ENCODE assay signal across 8 cellular contexts in genomic region chr1:210328746-210329488, GRCh38. TPM values are rescaled to one million over a fixed set of nuclear protein-coding genes. Genes with fewer than 3 reads are reported as not detected.
DNase-seq lines count a peak whose midpoint lies in the region; ATAC-seq and TF ChIP-seq lines count a peak whose summit lies in the region.

HHAT (plus strand) TSS chr1:210328902; CDS start chr1:210348976, 20,074 bp downstream.

- peak within 1 kb of the TSS; percentile 95 for H3K4me2 ChIP-seq in OCI-LY1 (ENCODE audit: low read length)

- no peaks in the 10 kb centered on the region for H4K20me1 ChIP-seq in OCI-LY1 (ENCODE audit: insufficient read depth, low read length)

- peaks cover under 1 to 35% (median 10%) of the 10 kb centered on the region in 5 donors for H3K27me3 Mint-ChIP-seq in naive thymus-derived CD4-positive, alpha-beta T cell
- peaks cover 14% of the 10 kb centered on the region for H3K27me3 Mint-ChIP-seq in stimulated activated naive CD8-positive, alpha-beta T cell treated with anti-CD3 and anti-CD28 coated beads, Interleukin-15, amount 100 ng/mL, for 72 hours

- peak within 1 kb of the TSS; percentile 91; the same call in 1 of the 2 replicates for H2AFZ ChIP-seq in OCI-LY1 (ENCODE audit: low read length)

- H3K9me3 Mint-ChIP-seq in naive thymus-derived CD4-positive, alpha-beta T cell = peaks cover 0 to 15% (median 6%) of the 10 kb centered on the region in 11 donors
- H3K9me3 Mint-ChIP-seq in stimulated activated naive CD8-positive, alpha-beta T cell treated with anti-CD3 and anti-CD28 coated beads, Interleukin-15, amount 100 ng/mL, for 72 hours = peaks cover 0 to 8% of the 10 kb centered on the region in 2 donors

- no peaks in the 10 kb centered on the region for H3K9me3 ChIP-seq in OCI-LY1 (ENCODE audit: low read length)
- no peaks in the 10 kb centered on the region for H3K9me3 ChIP-seq in naive thymus-derived CD4-positive, alpha-beta T cell (ENCODE audit: control insufficient read depth in 2 of 3, low read length in 3 of 3)

- peak within 1 kb of the TSS; percentile 68 for H3K4me3 ChIP-seq in OCI-LY1 (ENCODE audit: low read depth, low read length, poor library complexity, severe bottlenecking)
- peak within 1 kb of the TSS; percentile 73 for H3K4me3 ChIP-seq in fibroblast of mammary gland (ENCODE audit: control insufficient read depth, low read depth, low read length)
- peak within 1 kb of the TSS; percentile 66 for H3K4me3 ChIP-seq in naive thymus-derived CD4-positive, alpha-beta T cell (ENCODE audit: low read length)

- H3K4me1 Mint-ChIP-seq in naive thymus-derived CD4-positive, alpha-beta T cell = peaks cover 13 to 31% (median 21%) of the 10 kb centered on the region in 7 donors
- peaks cover 41% of the 10 kb centered on the region for H3K4me1 Mint-ChIP-seq in stimulated activated naive CD8-positive, alpha-beta T cell treated with anti-CD3 and anti-CD28 coated beads, Interleukin-15, amount 100 ng/mL, for 72 hours

- H3K27ac Mint-ChIP-seq in naive thymus-derived CD4-positive, alpha-beta T cell = peak within 1 kb of the TSS; percentile 74 to 95 (median 89)
- H3K27ac Mint-ChIP-seq in stimulated activated naive CD8-positive, alpha-beta T cell treated with anti-CD3 and anti-CD28 coated beads, Interleukin-15, amount 100 ng/mL, for 72 hours = peak within 1 kb of the TSS; percentile 96 to 99

- H3K9ac ChIP-seq in OCI-LY1 (ENCODE audit: low read length) = peak within 1 kb of the TSS; percentile 60

- no peaks in the 10 kb centered on the region for H3K79me2 ChIP-seq in OCI-LY1 (ENCODE audit: insufficient read depth, low read length)

- no peaks in the 10 kb centered on the region for H3K27me3 ChIP-seq in OCI-LY1 (ENCODE audit: insufficient read depth, low read length)
- H3K27me3 ChIP-seq in naive thymus-derived CD4-positive, alpha-beta T cell (ENCODE audit: control insufficient read depth in 2 of 2, insufficient read depth in 2 of 2, low read length in 2 of 2) = no peaks in the 10 kb centered on the region

- peaks cover 5% of the 10 kb centered on the region for H3K4me1 ChIP-seq in OCI-LY1 (ENCODE audit: insufficient read depth, low read length, severe bottlenecking)
- H3K4me1 ChIP-seq in naive thymus-derived CD4-positive, alpha-beta T cell (ENCODE audit: control insufficient read depth in 2 of 2, insufficient read depth in 2 of 2, low read length in 2 of 2) = peaks cover 8 to 33% of the 10 kb centered on the region in 2 donors

- no peaks in the 10 kb centered on the region for H3K9me2 ChIP-seq in OCI-LY1 (ENCODE audit: low read depth, low read length)

- H3F3A ChIP-seq in OCI-LY1 (ENCODE audit: insufficient read depth, low read length) = no peaks in the 10 kb centered on the region

- no peaks in the 10 kb centered on the region for H3K36me3 ChIP-seq in OCI-LY1 (ENCODE audit: insufficient read depth, low read length)
- H3K36me3 ChIP-seq in naive thymus-derived CD4-positive, alpha-beta T cell (ENCODE audit: control insufficient read depth in 2 of 3, insufficient read depth in 3 of 3, low read length in 3 of 3) = peaks cover 0 to 4% (median 0%) of the 10 kb centered on the region in 3 experiments

- intact Hi-C loops in naive thymus-derived CD4-positive, alpha-beta T cell (cut with micrococcal nuclease) = loop anchor here (1.0 to 5.0 kb wide), 6 partner anchors 11 to 928 kb away; partner anchors contain the start of gene RCOR3 (in 1 of the 2)

- POLR2A ChIA-PET in naive thymus-derived CD4-positive, alpha-beta T cell (lab: Charles Lee) = interaction anchor here (0.6 kb wide), 1 partner anchor 368 kb away, joined by 3 read pairs; no protein-coding TSS in a partner anchor

- ATAC-seq in naive thymus-derived CD4-positive, alpha-beta T cell = peak; percentile 67
- ATAC-seq in stimulated activated naive CD8-positive, alpha-beta T cell treated with anti-CD3 and anti-CD28 coated beads, Interleukin-15, amount 100 ng/mL, for 72 hours = peak; percentile 65

- peaks cover 0 to 9% (median 3%) of the 10 kb centered on the region in 5 donors for H3K36me3 Mint-ChIP-seq in naive thymus-derived CD4-positive, alpha-beta T cell

- H3K27ac ChIP-seq in OCI-LY1 (ENCODE audit: low read depth, low read length, poor library complexity, severe bottlenecking) = no peak within 1 kb of the TSS
- H3K27ac ChIP-seq in naive thymus-derived CD4-positive, alpha-beta T cell (ENCODE audit: low read depth, low read length) = peak within 1 kb of the TSS; percentile 61

- H3K4me3 Mint-ChIP-seq in naive thymus-derived CD4-positive, alpha-beta T cell = peak within 1 kb of the TSS; percentile 85 to 98 (median 94)
- peak within 1 kb of the TSS; percentile 94 to 96 for H3K4me3 Mint-ChIP-seq in stimulated activated naive CD8-positive, alpha-beta T cell treated with anti-CD3 and anti-CD28 coated beads, Interleukin-15, amount 100 ng/mL, for 72 hours

- DNase-seq in D341Med (ENCODE audit: low spot score) = peak; percentile 94
- DNase-seq in GM20000 (ENCODE audit: low spot score) = peak; percentile 86
- peak; percentile 56 for DNase-seq in HS-27A (ENCODE audit: low read depth)
- peak; percentile 26 to 37 for DNase-seq in activated T-helper 1 cell treated with anti-CD3 and anti-CD28 coated beads, Interleukin-2, amount 50 U/mL, for 16 hours (ENCODE audit: low read depth in 1 of 2, low spot score in 1 of 2)
- peak; percentile 56 for DNase-seq in fibroblast of mammary gland (ENCODE audit: low read depth)
- DNase-seq in naive thymus-derived CD4-positive, alpha-beta T cell = peak; percentile 25 to 74 (median 38)
- peak; percentile 72 to 81 for DNase-seq in stimulated activated naive CD8-positive, alpha-beta T cell treated with anti-CD3 and anti-CD28 coated beads, Interleukin-15, amount 100 ng/mL, for 72 hours

- TF ChIP-seq CTCF in GM20000 (IDR thresholded peaks at IDR 0.05; ENCODE audit: extremely low read depth, missing control alignments) (no peak), OCI-LY1 (IDR thresholded peaks at IDR 0.05; ENCODE audit: low read length) (no peak), fibroblast of mammary gland (conservative IDR thresholded peaks at IDR 0.05; ENCODE audit: control insufficient read depth, insufficient read depth, low read depth, low read length) (no peak)

- CTCF ChIA-PET in naive thymus-derived CD4-positive, alpha-beta T cell (lab: Charles Lee) = no interaction called here

RNA-seq across cellular contexts. Expression of gene HHAT, which starts in this region (rescaled TPM):
- 1 to 10 TPM; 1.1 to 3.8 (median 2.7) TPM for total RNA-seq in naive thymus-derived CD4-positive, alpha-beta T cell
- polyA plus RNA-seq in naive thymus-derived CD4-positive, alpha-beta T cell = under 1 TPM; 0.84 to 0.99 TPM

Comparison
In these comparisons a context has a peak if more than half of its experiments do, and no peak if none do; other contexts are left out.
1. DNase-seq: peak in every context shown above with its lines; median percentile 94 in D341Med; 86 in GM20000; 76 in stimulated activated naive CD8-positive, alpha-beta T cell treated with anti-CD3 and anti-CD28 coated beads, Interleukin-15, amount 100 ng/mL, for 72 hours; 56 in HS-27A; 56 in fibroblast of mammary gland; 38 in naive thymus-derived CD4-positive, alpha-beta T cell; 32 in activated T-helper 1 cell treated with anti-CD3 and anti-CD28 coated beads, Interleukin-2, amount 50 U/mL, for 16 hours.